Comparison of ENCODE assay signal across 25 cellular contexts in the genomic region with DNA sequence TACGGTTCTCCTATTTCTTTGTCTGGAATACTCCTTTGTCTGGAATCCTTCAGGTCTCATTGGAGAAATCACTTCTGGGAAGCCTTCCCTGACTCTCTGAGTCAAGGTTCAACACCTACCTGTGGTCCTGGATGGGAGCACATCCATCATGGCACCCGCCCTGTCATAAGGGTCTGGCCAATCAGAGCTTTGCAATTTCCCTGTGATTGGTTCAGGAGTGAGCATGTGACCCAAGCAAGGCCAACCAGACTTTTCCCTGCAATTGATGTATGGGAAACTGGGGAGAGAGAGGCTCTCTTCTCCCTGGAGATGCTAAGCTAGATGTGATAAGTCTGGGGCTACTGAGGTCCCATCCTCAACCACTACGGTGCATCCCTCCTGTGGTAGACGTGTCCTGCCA. TPM values are rescaled to one million over a fixed set of nuclear protein-coding genes. Genes with fewer than 3 reads are reported as not detected.
"Had no signal": no experiment of that assay in that cellular context is flagged by ENCODE, and none has a peak within 500 bp of the region (broad histone marks: within the 10 kb centered on the region; RNA-seq: fewer than 3 reads in every experiment).

No MANE protein-coding gene starts in this region.

- H3K36me3 Mint-ChIP-seq: activated naive CD4-positive, alpha-beta T cell treated with anti-CD3 and anti-CD28 coated beads, Interleukin-2, amount 50 U/mL, for 24 hours; brain; memory B cell; naive thymus-derived CD4-positive, alpha-beta T cell; stimulated activated effector memory CD8-positive, alpha-beta T cell treated with anti-CD3 and anti-CD28 coated beads, Interleukin-12 subunit alpha, Interleukin-12 subunit beta, amount 100 ng/mL, for 72 hours had no signal

- H3K9me3 Mint-ChIP-seq: activated CD4-positive, alpha-beta memory T cell treated with anti-CD3 and anti-CD28 coated beads, Interleukin-2, amount 10 ng/mL, durations not matched to agents 7 days and 5 days; activated CD4-positive, alpha-beta T cell treated with anti-CD3 and anti-CD28 coated beads, Interleukin-2, amount 10 ng/mL, durations not matched to agents 24 days and 14 days; activated naive CD4-positive, alpha-beta T cell treated with anti-CD3 and anti-CD28 coated beads, Interleukin-2, amount 50 U/mL, for 24 hours; activated T-helper 1 cell treated with anti-CD3 and anti-CD28 coated beads, Interleukin-12 subunit alpha, Interleukin-12 subunit beta, Interleukin-2, Interleukin-4 antibody, amounts not matched to agents 30 ng/mL and 10 ng/mL and 1 ng/mL, durations not matched to agents 14 hours and 24 hours and 36 hours; brain; memory B cell; neural crest cell; stimulated activated effector memory CD8-positive, alpha-beta T cell treated with anti-CD3 and anti-CD28 coated beads, Interleukin-12 subunit alpha, Interleukin-12 subunit beta, amount 100 ng/mL, for 72 hours had no signal

- H3K27me3 Mint-ChIP-seq: activated CD4-positive, alpha-beta T cell treated with anti-CD3 and anti-CD28 coated beads, Interleukin-2, amount 10 ng/mL, durations not matched to agents 24 days and 14 days had no signal

- H3K4me3 Mint-ChIP-seq: activated CD4-positive, alpha-beta memory T cell treated with anti-CD3 and anti-CD28 coated beads, Interleukin-2, amount 10 ng/mL, durations not matched to agents 7 days and 5 days; activated CD4-positive, alpha-beta T cell treated with anti-CD3 and anti-CD28 coated beads, Interleukin-2, amount 10 ng/mL, durations not matched to agents 24 days and 14 days; activated naive CD4-positive, alpha-beta T cell treated with anti-CD3 and anti-CD28 coated beads, Interleukin-2, amount 50 U/mL, for 24 hours; activated T-helper 1 cell treated with anti-CD3 and anti-CD28 coated beads, Interleukin-12 subunit alpha, Interleukin-12 subunit beta, Interleukin-2, Interleukin-4 antibody, amounts not matched to agents 30 ng/mL and 10 ng/mL and 1 ng/mL, durations not matched to agents 14 hours and 24 hours and 36 hours; brain; memory B cell; naive thymus-derived CD4-positive, alpha-beta T cell; neural crest cell; stimulated activated effector memory CD8-positive, alpha-beta T cell treated with anti-CD3 and anti-CD28 coated beads, Interleukin-12 subunit alpha, Interleukin-12 subunit beta, amount 100 ng/mL, for 72 hours; T-helper 17 cell had no signal

- H3K36me3 ChIP-seq: right lobe of liver, thoracic aorta had no signal

- DNase-seq: activated CD4-positive, alpha-beta memory T cell treated with anti-CD3 and anti-CD28 coated beads, Interleukin-2, amount 10 ng/mL, durations not matched to agents 7 days and 5 days; activated CD4-positive, alpha-beta T cell treated with anti-CD3 and anti-CD28 coated beads, Interleukin-2, amount 10 ng/mL, durations not matched to agents 24 days and 14 days; activated gamma-delta T cell treated with Interleukin-2 at 50 U/mL for 16 hours; aorta; effector memory CD4-positive, alpha-beta T cell; glutamatergic neuron; hippocampal formation; left cardiac atrium; naive thymus-derived CD4-positive, alpha-beta T cell; occipital lobe; posterior cingulate gyrus; stimulated activated CD4-positive, alpha-beta T cell treated with anti-CD3 and anti-CD28 coated beads, Interleukin-2, amount 100 ng/mL, for 24 hours; stomach; SW 1271; T-helper 17 cell had no signal

- H3K4me3 ChIP-seq: right lobe of liver, stomach, thoracic aorta had no signal

- H3K27ac Mint-ChIP-seq: activated CD4-positive, alpha-beta memory T cell treated with anti-CD3 and anti-CD28 coated beads, Interleukin-2, amount 10 ng/mL, durations not matched to agents 7 days and 5 days; activated CD4-positive, alpha-beta T cell treated with anti-CD3 and anti-CD28 coated beads, Interleukin-2, amount 10 ng/mL, durations not matched to agents 24 days and 14 days; activated naive CD4-positive, alpha-beta T cell treated with anti-CD3 and anti-CD28 coated beads, Interleukin-2, amount 50 U/mL, for 24 hours; activated T-helper 1 cell treated with anti-CD3 and anti-CD28 coated beads, Interleukin-12 subunit alpha, Interleukin-12 subunit beta, Interleukin-2, Interleukin-4 antibody, amounts not matched to agents 30 ng/mL and 10 ng/mL and 1 ng/mL, durations not matched to agents 14 hours and 24 hours and 36 hours; brain; memory B cell; naive thymus-derived CD4-positive, alpha-beta T cell; stimulated activated effector memory CD8-positive, alpha-beta T cell treated with anti-CD3 and anti-CD28 coated beads, Interleukin-12 subunit alpha, Interleukin-12 subunit beta, amount 100 ng/mL, for 72 hours; T-helper 17 cell had no signal

- FAIRE-seq: frontal cortex, small intestine had no signal

- H3K9me3 ChIP-seq: right lobe of liver, stomach, thoracic aorta had no signal

- H3K27me3 ChIP-seq: right lobe of liver, stomach had no signal

- H3K4me1 Mint-ChIP-seq: activated CD4-positive, alpha-beta memory T cell treated with anti-CD3 and anti-CD28 coated beads, Interleukin-2, amount 10 ng/mL, durations not matched to agents 7 days and 5 days; activated CD4-positive, alpha-beta T cell treated with anti-CD3 and anti-CD28 coated beads, Interleukin-2, amount 10 ng/mL, durations not matched to agents 24 days and 14 days; activated naive CD4-positive, alpha-beta T cell treated with anti-CD3 and anti-CD28 coated beads, Interleukin-2, amount 50 U/mL, for 24 hours; brain; memory B cell; stimulated activated effector memory CD8-positive, alpha-beta T cell treated with anti-CD3 and anti-CD28 coated beads, Interleukin-12 subunit alpha, Interleukin-12 subunit beta, amount 100 ng/mL, for 72 hours; T-helper 17 cell had no signal

- H3K27ac ChIP-seq: right lobe of liver, thoracic aorta had no signal

- H3K4me1 ChIP-seq: right lobe of liver had no signal

RNA-seq across cellular contexts. Expression of a gene that starts 8.1 kb away (rescaled TPM):
- total RNA-seq: activated CD4-positive, alpha-beta memory T cell treated with anti-CD3 and anti-CD28 coated beads, Interleukin-2, amount 10 ng/mL, durations not matched to agents 7 days and 5 days; activated CD4-positive, alpha-beta T cell treated with anti-CD3 and anti-CD28 coated beads, Interleukin-2, amount 10 ng/mL, durations not matched to agents 24 days and 14 days; activated T-helper 1 cell treated with anti-CD3 and anti-CD28 coated beads, Interleukin-12 subunit alpha, Interleukin-12 subunit beta, Interleukin-2, Interleukin-4 antibody, amounts not matched to agents 30 ng/mL and 10 ng/mL and 1 ng/mL, durations not matched to agents 14 hours and 24 hours and 36 hours; aorta; frontal cortex; left cardiac atrium; naive thymus-derived CD4-positive, alpha-beta T cell; occipital lobe; right lobe of liver; T-helper 17 cell; thoracic aorta had no signal
- polyA plus RNA-seq: naive thymus-derived CD4-positive, alpha-beta T cell had no signal
